Comparison of ENCODE assay signal across 11 cellular contexts in genomic region chr14:74765721-74766120, GRCh38. TPM values are rescaled to one million over a fixed set of nuclear protein-coding genes. Genes with fewer than 3 reads are reported as not detected.
DNase-seq lines count a peak whose midpoint lies in the region; ATAC-seq and TF ChIP-seq lines count a peak whose summit lies in the region.
"Had no signal": no experiment of that assay in that cellular context is flagged by ENCODE, and none has a peak within 500 bp of the region (broad histone marks: within the 10 kb centered on the region; RNA-seq: fewer than 3 reads in every experiment).

No MANE protein-coding gene starts in this region.

- peak overlapping the region; percentile 79 for H3K9ac ChIP-seq in mammary epithelial cell (ENCODE audit: insufficient read depth, low read length)

- no peaks in the 10 kb centered on the region for H3K9me3 Mint-ChIP-seq in CD4-positive, CD25-positive, alpha-beta regulatory T cell
- no peaks in the 10 kb centered on the region for H3K9me3 Mint-ChIP-seq in natural killer cell treated with Interleukin-12 subunit alpha and Interleukin-12 subunit beta and Interleukin-15 and Interleukin-18, amount 100 ng/mL, for 72 hours

- H3K4me1 ChIP-seq in CD4-positive, CD25-positive, alpha-beta regulatory T cell (ENCODE audit: control insufficient read depth, insufficient read depth, low read length, poor library complexity, severe bottlenecking): peaks cover 66% of the 10 kb centered on the region
- peaks cover 10% of the 10 kb centered on the region for H3K4me1 ChIP-seq in mammary epithelial cell (ENCODE audit: insufficient read depth, low read length)

- H3K27ac Mint-ChIP-seq in CD4-positive, CD25-positive, alpha-beta regulatory T cell: peak overlapping the region in 2 of 3 donors; percentile 88 to 96
- H3K27ac Mint-ChIP-seq in natural killer cell treated with Interleukin-12 subunit alpha and Interleukin-12 subunit beta and Interleukin-15 and Interleukin-18, amount 100 ng/mL, for 72 hours: peak overlapping the region; percentile 49 to 81

- H3K4me2 ChIP-seq in mammary epithelial cell (ENCODE audit: insufficient read depth, low read depth, low read length): peak overlapping the region; percentile 98

- H3K36me3 Mint-ChIP-seq in CD4-positive, CD25-positive, alpha-beta regulatory T cell: peaks cover 14% of the 10 kb centered on the region
- peaks cover 8% of the 10 kb centered on the region for H3K36me3 Mint-ChIP-seq in natural killer cell treated with Interleukin-12 subunit alpha and Interleukin-12 subunit beta and Interleukin-15 and Interleukin-18, amount 100 ng/mL, for 72 hours

- peak overlapping the region; percentile 77 to 97 (median 92) for H3K4me3 Mint-ChIP-seq in CD4-positive, CD25-positive, alpha-beta regulatory T cell
- H3K4me3 Mint-ChIP-seq in natural killer cell treated with Interleukin-12 subunit alpha and Interleukin-12 subunit beta and Interleukin-15 and Interleukin-18, amount 100 ng/mL, for 72 hours: peak overlapping the region; percentile 86

- H3K27me3 Mint-ChIP-seq in CD4-positive, CD25-positive, alpha-beta regulatory T cell: no peaks in the 10 kb centered on the region
- H3K27me3 Mint-ChIP-seq in natural killer cell treated with Interleukin-12 subunit alpha and Interleukin-12 subunit beta and Interleukin-15 and Interleukin-18, amount 100 ng/mL, for 72 hours: no peaks in the 10 kb centered on the region

- H3K4me3 ChIP-seq in CD4-positive, CD25-positive, alpha-beta regulatory T cell (ENCODE audit: low read depth, low read length): peak overlapping the region; percentile 83
- H3K4me3 ChIP-seq in mammary epithelial cell (replicated peaks in 1 of 3; ENCODE audit: insufficient read depth in 1 of 3, low read depth in 2 of 3, low read length in 3 of 3) (peak overlapping the region; percentile 68 to 92 (median 86)), lower leg skin (ENCODE audit: low read depth, poor library complexity, severe bottlenecking) (no peak overlapping the region)

- DNase-seq in CD4-positive, CD25-positive, alpha-beta regulatory T cell: peak in 2 of 3 donors; percentile 11 to 23
- DNase-seq in KBM-7: peak; percentile 5
- no peak for DNase-seq in mammary epithelial cell
- no peak for DNase-seq in natural killer cell treated with Interleukin-12 subunit alpha and Interleukin-12 subunit beta and Interleukin-15 and Interleukin-18, amount 100 ng/mL, for 72 hours (ENCODE audit: low spot score)
- no peak for DNase-seq in lower leg skin (ENCODE audit: low spot score in 2 of 2)
- DNase-seq in LoVo (ENCODE audit: low spot score): no peak
- DNase-seq in activated CD4-positive, alpha-beta T cell treated with anti-CD3 and anti-CD28 coated beads for 48 hours: no peak
- DNase-seq: GF-D8, islet precursor cell, NCI-H2107 had no signal

- no peak overlapping the region for H3K27ac ChIP-seq in CD4-positive, CD25-positive, alpha-beta regulatory T cell (ENCODE audit: insufficient read depth, low read length, poor library complexity, severe bottlenecking)
- H3K27ac ChIP-seq in mammary epithelial cell (ENCODE audit: insufficient read depth, low read depth, low read length): peak overlapping the region; percentile 90

- no peaks in the 10 kb centered on the region for H3K36me3 ChIP-seq in CD4-positive, CD25-positive, alpha-beta regulatory T cell (ENCODE audit: control insufficient read depth, insufficient read depth, low read length)
- H3K36me3 ChIP-seq in mammary epithelial cell (ENCODE audit: insufficient read depth, low read length): peaks cover 3% of the 10 kb centered on the region

- dilution Hi-C loops in mammary epithelial cell (cut with HindIII; ENCODE audit: low sequenced_read_pairs): no loop called here

- H2AFZ ChIP-seq in mammary epithelial cell (ENCODE audit: low read depth, low read length): no peak overlapping the region

- in situ Hi-C loops in KBM-7 (cut with MboI; ENCODE audit: low pct_unique_long_range_greater_than_20kb, low sequenced_read_pairs) (no loop called here), mammary epithelial cell (cut with MboI; ENCODE audit: low sequenced_read_pairs in 2 of 2) (no loop called here)

- TF ChIP-seq CTCF in mammary epithelial cell (conservative IDR thresholded peaks at IDR 0.05 in 1 of 2, IDR thresholded peaks at IDR 0.05 in 1 of 2; ENCODE audit: extremely low read depth in 1 of 2, insufficient read depth in 1 of 2, low read depth in 1 of 2, low read length in 2 of 2): no peak
- TF ChIP-seq CTCF in lower leg skin (IDR thresholded peaks at IDR 0.05): no peak

- no peaks in the 10 kb centered on the region for H3K27me3 ChIP-seq in CD4-positive, CD25-positive, alpha-beta regulatory T cell (ENCODE audit: control insufficient read depth, insufficient read depth, low read length)
- no peaks in the 10 kb centered on the region for H3K27me3 ChIP-seq in mammary epithelial cell (ENCODE audit: insufficient read depth, low read length)

- peaks cover 71% of the 10 kb centered on the region for H3K79me2 ChIP-seq in mammary epithelial cell (ENCODE audit: insufficient read depth, low read length)

- BruUV-seq in mammary epithelial cell (replicated peaks; lab: Mats Ljungman, UMichigan): no TSS peak

- no peaks in the 10 kb centered on the region for H3K9me3 ChIP-seq in CD4-positive, CD25-positive, alpha-beta regulatory T cell (ENCODE audit: control insufficient read depth in 2 of 2, low read length in 2 of 2)
- no peaks in the 10 kb centered on the region for H3K9me3 ChIP-seq in mammary epithelial cell (replicated peaks; ENCODE audit: insufficient read depth, low read length)

- TF ChIP-seq POLR2A in lower leg skin (IDR thresholded peaks at IDR 0.05): no peak

- no peak for ATAC-seq in CD4-positive, CD25-positive, alpha-beta regulatory T cell (ENCODE audit: low read depth in 2 of 2)
- ATAC-seq in natural killer cell treated with Interleukin-12 subunit alpha and Interleukin-12 subunit beta and Interleukin-15 and Interleukin-18, amount 100 ng/mL, for 72 hours: no peak
- ATAC-seq in GM18909 (IDR thresholded peaks at IDR 0.05; ENCODE audit: poor library complexity, unreplicated experiment): no peak

- peaks cover 41 to 68% (median 51%) of the 10 kb centered on the region in 4 donors for H3K4me1 Mint-ChIP-seq in CD4-positive, CD25-positive, alpha-beta regulatory T cell
- peaks cover 39 to 53% of the 10 kb centered on the region in 2 donors for H3K4me1 Mint-ChIP-seq in natural killer cell treated with Interleukin-12 subunit alpha and Interleukin-12 subunit beta and Interleukin-15 and Interleukin-18, amount 100 ng/mL, for 72 hours (ENCODE audit: low read depth in 2 of 2)

- intact Hi-C loops in mammary epithelial cell (cut with micrococcal nuclease) (no loop called here), lower leg skin (cut with DNase I; ENCODE audit: low total_unique reads) (no loop called here)

- CTCF ChIA-PET in mammary epithelial cell (lab: Charles Lee; ENCODE audit: low non-redundant PET): no interaction called here

- no peaks in the 10 kb centered on the region for H4K20me1 ChIP-seq in mammary epithelial cell (ENCODE audit: insufficient read depth, low read length)

RNA-seq across cellular contexts. Expression of gene YLPM1, which starts 2.6 kb away (rescaled TPM):
- 93.2 TPM for total RNA-seq in CD4-positive, CD25-positive, alpha-beta regulatory T cell
- 10 to 100 TPM; 10.5 to 12.6 (median 11.5) TPM for polyA plus RNA-seq in CD4-positive, CD25-positive, alpha-beta regulatory T cell
- total RNA-seq in mammary epithelial cell (10 to 100 TPM; 38.7 to 52.4 TPM), lower leg skin (10 to 100 TPM; 35.0 to 42.7 (median 37.5) TPM)
- polyA plus RNA-seq in mammary epithelial cell: 7.5 TPM
- polyA minus RNA-seq in mammary epithelial cell: 63.5 TPM
- total RNA-seq in natural killer cell treated with Interleukin-12 subunit alpha and Interleukin-12 subunit beta and Interleukin-15 and Interleukin-18, amount 100 ng/mL, for 72 hours: 10 to 100 TPM; 53.6 to 74.8 TPM

RNA-seq across cellular contexts. Expression of gene FCF1, which starts 52.8 kb away (rescaled TPM):
- total RNA-seq in CD4-positive, CD25-positive, alpha-beta regulatory T cell: 35.5 TPM
- polyA plus RNA-seq in CD4-positive, CD25-positive, alpha-beta regulatory T cell: 10 to 100 TPM; 20.9 to 29.6 (median 27.9) TPM
- 10 to 100 TPM; 39.2 to 57.1 TPM for total RNA-seq in mammary epithelial cell
- 32.3 TPM for polyA plus RNA-seq in mammary epithelial cell
- polyA minus RNA-seq in mammary epithelial cell: 46.0 TPM
- 10 to 100 TPM; 45.2 to 55.8 TPM for total RNA-seq in natural killer cell treated with Interleukin-12 subunit alpha and Interleukin-12 subunit beta and Interleukin-15 and Interleukin-18, amount 100 ng/mL, for 72 hours
- 10 to 100 TPM; 14.3 to 20.7 (median 17.8) TPM for total RNA-seq in lower leg skin

RNA-seq across cellular contexts. Expression of gene AREL1, which starts 52.8 kb away (rescaled TPM):
- total RNA-seq in CD4-positive, CD25-positive, alpha-beta regulatory T cell: 47.0 TPM
- 10 to 100 TPM; 18.3 to 25.7 (median 20.8) TPM for polyA plus RNA-seq in CD4-positive, CD25-positive, alpha-beta regulatory T cell
- total RNA-seq in mammary epithelial cell (10 to 100 TPM; 39.3 to 51.8 TPM), lower leg skin (10 to 100 TPM; 12.4 to 26.5 (median 21.6) TPM)
- polyA plus RNA-seq in mammary epithelial cell: 38.5 TPM
- polyA minus RNA-seq in mammary epithelial cell: 61.9 TPM
- 10 to 100 TPM; 57.3 to 62.4 TPM for total RNA-seq in natural killer cell treated with Interleukin-12 subunit alpha and Interleukin-12 subunit beta and Interleukin-15 and Interleukin-18, amount 100 ng/mL, for 72 hours

Comparison
In these comparisons a context has a peak if more than half of its experiments do, and no peak if none do; other contexts are left out.
1. DNase-seq: peak in CD4-positive, CD25-positive, alpha-beta regulatory T cell (2 of 3) and KBM-7 (single experiment); none in mammary epithelial cell (single experiment), natural killer cell treated with Interleukin-12 subunit alpha and Interleukin-12 subunit beta and Interleukin-15 and Interleukin-18, amount 100 ng/mL, for 72 hours (single experiment), lower leg skin (0 of 2), LoVo (single experiment) and activated CD4-positive, alpha-beta T cell treated with anti-CD3 and anti-CD28 coated beads for 48 hours (single experiment).